ENCODE assay signal across 21 cellular contexts in the genomic region with DNA sequence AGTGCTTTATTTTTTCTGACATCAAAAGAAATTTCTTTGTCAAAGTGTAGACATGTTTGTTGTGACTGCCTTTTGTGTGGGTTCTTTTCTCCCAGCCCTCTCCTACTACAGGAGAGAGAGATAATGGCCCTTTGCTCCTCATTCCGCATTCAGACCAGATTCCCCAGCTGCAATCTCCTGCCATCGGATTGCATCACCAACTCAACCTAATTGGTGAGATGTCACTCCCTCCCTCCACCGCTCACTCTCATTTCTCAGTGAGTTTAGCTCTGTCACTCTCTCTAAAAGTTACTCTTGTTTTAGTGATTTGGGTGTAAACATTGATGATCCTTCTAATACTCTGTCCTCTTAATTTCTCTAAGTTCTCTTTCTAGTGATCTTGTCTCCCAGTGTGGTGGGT.
"Had no signal": no experiment of that assay in that cellular context is flagged by ENCODE, and none has a peak within 500 bp of the region (broad histone marks: within the 10 kb centered on the region; RNA-seq: fewer than 3 reads in every experiment).

No MANE protein-coding gene starts in this region.

- H3K4me3 Mint-ChIP-seq: effector memory CD8-positive, alpha-beta T cell; naive thymus-derived CD8-positive, alpha-beta T cell; T-cell had no signal

- ATAC-seq: effector memory CD8-positive, alpha-beta T cell; gastrocnemius medialis; heart left ventricle; naive thymus-derived CD8-positive, alpha-beta T cell; right cardiac atrium; stimulated activated naive CD8-positive, alpha-beta T cell treated with anti-CD3 and anti-CD28 coated beads, Interleukin-15, Interleukin-2, amounts not matched to agents 100 U/mL and 50 U/mL, for 24 hours; T-cell had no signal

- H3K4me1 ChIP-seq: prostate gland had no signal

- H3K27ac Mint-ChIP-seq: T-cell had no signal

- H3K9me3 ChIP-seq: gastrocnemius medialis, heart left ventricle, prostate gland, suprapubic skin, upper lobe of left lung had no signal

- H3K4me3 ChIP-seq: gastrocnemius medialis, heart left ventricle, prostate gland, smooth muscle cell, suprapubic skin, upper lobe of left lung had no signal

- H3K36me3 Mint-ChIP-seq: naive thymus-derived CD8-positive, alpha-beta T cell; T-cell had no signal

- H3K27me3 ChIP-seq: gastrocnemius medialis, heart left ventricle, suprapubic skin, upper lobe of left lung had no signal

- H3K9me3 Mint-ChIP-seq: effector memory CD8-positive, alpha-beta T cell; naive thymus-derived CD8-positive, alpha-beta T cell; T-cell had no signal

- H3K27ac ChIP-seq: epithelial cell of prostate, gastrocnemius medialis, heart left ventricle, prostate gland, suprapubic skin, upper lobe of left lung, VCaP had no signal

- DNase-seq: activated CD4-positive, alpha-beta T cell treated with anti-CD3 and anti-CD28 coated beads, Interleukin-2, amount 50 U/mL, for 48 hours; activated effector memory CD4-positive, alpha-beta T cell treated with Interleukin-2 at 50 U/mL for 16 hours; activated naive CD4-positive, alpha-beta T cell treated with anti-CD3 and anti-CD28 coated beads, Interleukin-2, amount 50 U/mL, for 16 hours; activated T-cell treated with anti-CD3 and anti-CD28 coated beads, Interleukin-2, amount 50 U/mL, for 1 hour; dermis blood vessel endothelial cell; effector memory CD8-positive, alpha-beta T cell; gastrocnemius medialis; heart left ventricle; naive thymus-derived CD8-positive, alpha-beta T cell; occipital lobe; right cardiac atrium; stimulated activated CD4-positive, alpha-beta T cell treated with anti-CD3 and anti-CD28 coated beads, Interleukin-4, amount 100 ng/mL, for 4 hours; stimulated activated CD8-positive, alpha-beta memory T cell treated with anti-CD3 and anti-CD28 coated beads, Interleukin-4, amount 100 ng/mL, for 48 hours; stimulated activated naive CD8-positive, alpha-beta T cell treated with anti-CD3 and anti-CD28 coated beads, Interleukin-15, Interleukin-2, amounts not matched to agents 100 U/mL and 50 U/mL, for 24 hours; T-cell; upper lobe of left lung had no signal

- H3K27me3 Mint-ChIP-seq: effector memory CD8-positive, alpha-beta T cell had no signal

- H3K4me2 ChIP-seq: smooth muscle cell had no signal

- H3K36me3 ChIP-seq: gastrocnemius medialis, prostate gland had no signal
